7 cellular contexts compared by ENCODE assay signal in genomic region chr17:13030459-13031305, GRCh38. TPM values are rescaled to one million over a fixed set of nuclear protein-coding genes. Genes with fewer than 3 reads are reported as not detected.
DNase-seq lines count a peak whose midpoint lies in the region; ATAC-seq and TF ChIP-seq lines count a peak whose summit lies in the region.

No MANE protein-coding gene starts in this region.

- H3K9me3 ChIP-seq in right cardiac atrium (ENCODE audit: control insufficient read depth, low read length): peaks cover 3% of the 10 kb centered on the region
- peaks cover 0 to 11% (median 9%) of the 10 kb centered on the region in 8 donors for H3K9me3 ChIP-seq in spleen

- DNase-seq in ELF-1 (ENCODE audit: low read depth, low spot score) (peak; percentile 34), RPMI8226 (peak; percentile 45), amniotic epithelial cell (ENCODE audit: low read depth) (peak; percentile 42), right cardiac atrium (no peak), spleen (no peak), NCI-H2107 treated with DMSO at 0.1 percent for 48 hours (lab: John Stamatoyannopoulos, UW; ENCODE audit: unreplicated experiment) (no peak)

- intact Hi-C loops in right cardiac atrium (cut with DNase I) (no loop called here), spleen (cut with DNase I; ENCODE audit: low total_unique reads) (no loop called here)

- no peaks in the 10 kb centered on the region for H3K27me3 ChIP-seq in right cardiac atrium (ENCODE audit: control insufficient read depth, insufficient read depth)
- no peaks in the 10 kb centered on the region for H3K27me3 ChIP-seq in spleen (replicated peaks in 1 of 7)

- no peak for TF ChIP-seq POLR2A in spleen (IDR thresholded peaks at IDR 0.05)

- WGBS in right cardiac atrium: 53% methylated on average over 11 of the region's 11 CpGs
- 53 to 60% (median 53%) methylated on average over 11 of the region's 11 CpGs for WGBS in spleen, 5 donors

- H3K4me1 ChIP-seq in right cardiac atrium (ENCODE audit: control insufficient read depth, insufficient read depth, low read length) (no peaks in the 10 kb centered on the region), spleen (peaks cover 0 to 11% (median 0%) of the 10 kb centered on the region in 6 donors)

- no peak overlapping the region for H3K27ac ChIP-seq in right cardiac atrium (ENCODE audit: low read length)
- H3K27ac ChIP-seq in spleen: no peak overlapping the region

- H3K4me3 ChIP-seq in right cardiac atrium (ENCODE audit: low read length) (no peak overlapping the region), spleen (no peak overlapping the region)

- peak; percentile 50 for ATAC-seq in HG02759 (IDR thresholded peaks at IDR 0.05; ENCODE audit: unreplicated experiment)
- peak; percentile 48 to 61 for ATAC-seq in right cardiac atrium

- TF ChIP-seq CTCF in spleen (IDR thresholded peaks at IDR 0.05 in 8 of 11, conservative IDR thresholded peaks at IDR 0.05 in 3 of 11): peak; percentile 44 to 87 (median 76)

- no peaks in the 10 kb centered on the region for H3K36me3 ChIP-seq in spleen

RNA-seq across cellular contexts. Expression of gene ELAC2, which starts 12.9 kb away (rescaled TPM):
- 10 to 100 TPM; 44.6 to 52.0 (median 48.9) TPM for total RNA-seq in right cardiac atrium
- 28.2 TPM for polyA plus RNA-seq in right cardiac atrium
- 100 to 1,000 TPM in 2 of 7 donors, 10 to 100 TPM in 5; 47.6 to 110 (median 79.3) TPM for total RNA-seq in spleen
- 10 to 100 TPM; 29.4 to 36.4 (median 35.0) TPM for polyA plus RNA-seq in spleen

Comparison
In these comparisons a context has a peak if more than half of its experiments do, and no peak if none do; other contexts are left out.
1. DNase-seq: peak in ELF-1 (single experiment), RPMI8226 (single experiment) and amniotic epithelial cell (single experiment); none in right cardiac atrium (0 of 3), spleen (single experiment) and NCI-H2107 treated with DMSO at 0.1 percent for 48 hours (single experiment).